ENCODE assay signal across 8 cellular contexts in the genomic region with DNA sequence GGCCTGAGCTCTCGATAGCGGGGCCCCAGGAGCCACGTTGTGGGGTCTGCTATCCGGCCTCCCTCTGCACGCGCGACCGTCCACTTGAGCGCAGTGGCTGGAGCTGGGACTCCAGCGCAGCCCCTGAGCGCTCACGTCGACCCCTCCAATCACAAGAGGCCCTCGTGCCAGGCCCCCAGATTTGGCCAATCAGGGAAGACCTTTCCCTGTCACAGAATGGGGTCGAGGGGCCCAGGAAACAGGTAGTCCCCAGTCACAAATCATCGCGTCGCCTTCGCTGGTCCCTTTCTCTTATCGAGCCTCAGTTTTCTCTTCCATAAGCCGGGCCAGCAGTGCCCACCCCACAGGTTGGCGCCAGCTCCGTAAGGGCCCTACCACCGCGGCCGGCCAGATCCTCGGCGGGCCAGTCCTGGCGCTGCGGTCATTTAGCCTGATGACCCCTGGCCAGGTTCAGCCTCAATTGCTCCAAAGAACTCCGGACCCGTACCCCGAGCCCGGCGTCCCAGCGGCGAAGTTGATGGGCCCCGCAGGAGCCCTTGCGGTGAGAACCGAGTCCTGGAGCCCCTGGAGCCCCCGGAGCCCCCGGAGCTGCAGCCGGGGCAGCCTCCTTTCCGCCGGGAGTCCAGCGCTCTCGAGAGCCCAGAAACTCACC. TPM values are rescaled to one million over a fixed set of nuclear protein-coding genes. Genes with fewer than 3 reads are reported as not detected.
DNase-seq lines count a peak whose midpoint lies in the region; ATAC-seq and TF ChIP-seq lines count a peak whose summit lies in the region.

No MANE protein-coding gene starts in this region.

- peaks cover 15% of the 10 kb centered on the region for H3K4me1 ChIP-seq in A673 (ENCODE audit: insufficient read depth, low read length, poor library complexity, severe bottlenecking)
- H3K4me1 ChIP-seq in SK-N-SH (ENCODE audit: control insufficient read depth in 1 of 2, insufficient read depth in 2 of 2, low read depth in 1 of 2, low read length in 1 of 2), result peaks cover 0 to 10% of the 10 kb centered on the region in 2 experiments; a peak in 1 of 4 replicates
- peaks cover 10% of the 10 kb centered on the region for H3K4me1 ChIP-seq in neuron (ENCODE audit: insufficient read depth, low read length)

- H3K27ac ChIP-seq in A673 (ENCODE audit: low read depth, low read length, poor library complexity, severe bottlenecking), result peak overlapping the region; percentile 74
- no peak overlapping the region for H3K27ac ChIP-seq in SK-N-SH (ENCODE audit: low read depth in 2 of 2, low read length in 1 of 2)

- H3K79me2 ChIP-seq in SK-N-SH (ENCODE audit: insufficient read depth), result no peaks in the 10 kb centered on the region

- H3K36me3 ChIP-seq in A673 (ENCODE audit: insufficient read depth, low read length, poor library complexity, severe bottlenecking), result no peaks in the 10 kb centered on the region
- H3K36me3 ChIP-seq in SK-N-SH (replicated peaks in 1 of 2; ENCODE audit: control insufficient read depth in 1 of 2, insufficient read depth in 2 of 2, low read length in 1 of 2), result no peaks in the 10 kb centered on the region
- H3K36me3 ChIP-seq in neuron (ENCODE audit: insufficient read depth, low read length), result no peaks in the 10 kb centered on the region

- no peaks in the 10 kb centered on the region for H3K9me2 ChIP-seq in SK-N-SH

- H2AFZ ChIP-seq in SK-N-SH (ENCODE audit: low read depth) (0 out of 2 replicates have a peak overlapping the region, but pooled peaks have one; percentile 56), neuron (ENCODE audit: low read depth, low read length) (peak overlapping the region; percentile 56)

- whole genome bisulfite sequencing in SK-N-SH (ENCODE audit: low lambda C conversion rate), result 12% methylated on average over 3 of the region's 47 CpGs

- CTCF ChIA-PET in A673 (lab: Charles Lee), result interaction anchor here (0.7 kb wide), 1 partner anchor 1395 kb away, joined by 3 read pairs; no protein-coding TSS in a partner anchor
- CTCF ChIA-PET in SK-N-SH (lab: Yijun Ruan, JAX), result interaction anchor here (0.8 to 1.7 kb wide), 7 partner anchors 14 to 296 kb away, joined by 3 to 4 read pairs (median 4); partner anchors contain the start of gene ZXDC

- BruUV-seq in A673 (replicated peaks; lab: Mats Ljungman, UMichigan), result no TSS peak

- no peak overlapping the region for H3K9ac ChIP-seq in SK-N-SH

- H4K20me1 ChIP-seq in SK-N-SH (ENCODE audit: insufficient read depth), result no peaks in the 10 kb centered on the region

- no peaks in the 10 kb centered on the region for H3F3A ChIP-seq in SK-N-SH (replicated peaks; ENCODE audit: insufficient read depth)

- peak overlapping the region; percentile 73; the same call in 1 of the 2 replicates for H3K4me2 ChIP-seq in SK-N-SH

- H3K9me3 ChIP-seq in A673 (ENCODE audit: low read depth, low read length, poor library complexity, severe bottlenecking) (no peaks in the 10 kb centered on the region), SK-N-SH (no peaks in the 10 kb centered on the region), neuron (ENCODE audit: low read length) (peaks cover 2% of the 10 kb centered on the region)

- TF ChIP-seq EP300 in SK-N-SH (IDR thresholded peaks at IDR 0.05; ENCODE audit: borderline replicate concordance in 1 of 2, low read depth in 1 of 2, low read length in 1 of 2), result no peak

- H3K4me3 ChIP-seq in A673 (ENCODE audit: low read depth, low read length, poor library complexity, severe bottlenecking), result peak overlapping the region; percentile 73
- peak overlapping the region in 1 of 2 experiments; percentile 45; a peak in 2 of 4 replicates for H3K4me3 ChIP-seq in SK-N-SH (ENCODE audit: low read depth in 2 of 2, low read length in 1 of 2)
- peak overlapping the region; percentile 31 for H3K4me3 ChIP-seq in neuron (ENCODE audit: low read length)

- peak; percentile 85 for ATAC-seq in Right ventricle myocardium superior (ENCODE audit: poor library complexity)

- DNase-seq in A673 (ENCODE audit: low spot score) (peak; percentile 86), SK-N-SH (peak; percentile 85), Right ventricle myocardium superior (peak; percentile 75), mucosa of gallbladder (ENCODE audit: low spot score) (no peak), epidermal melanocyte (ENCODE audit: insufficient read length, low spot score) (no peak)
- DNase-seq in stimulated activated CD4-positive, alpha-beta T cell treated with anti-CD3 and anti-CD28 coated beads, Interleukin-4, amount 100 ng/mL, for 24 hours, result no peak
- no peak for DNase-seq in stimulated activated CD4-positive, alpha-beta T cell treated with anti-CD3 and anti-CD28 coated beads, Interleukin-12 subunit alpha, Interleukin-12 subunit beta, amount 100 ng/mL, for 4 hours

- intact Hi-C loops in A673 (cut with micrococcal nuclease; ENCODE audit: unreplicated experiment) (no loop called here), Right ventricle myocardium superior (cut with DNase I) (no loop called here)

- TF ChIP-seq RAD21 in SK-N-SH (IDR thresholded peaks at IDR 0.05; ENCODE audit: low read length), result no peak

- H3K27me3 ChIP-seq in A673 (replicated peaks; ENCODE audit: insufficient read depth, low read depth, low read length, poor library complexity) (no peaks in the 10 kb centered on the region), SK-N-SH (ENCODE audit: insufficient read depth) (peaks cover 50% of the 10 kb centered on the region), neuron (ENCODE audit: insufficient read depth, low read length) (peaks cover 72% of the 10 kb centered on the region)

- TF ChIP-seq CTCF in A673 (conservative IDR thresholded peaks at IDR 0.05; ENCODE audit: low read depth, low read length) (no peak), SK-N-SH (IDR thresholded peaks at IDR 0.05) (no peak)

- POLR2A ChIA-PET in A673 (lab: Charles Lee; ENCODE audit: low non-redundant PET) (no interaction called here), SK-N-SH (lab: Yijun Ruan, JAX) (no interaction called here)

TF ChIP-seq in SK-N-SH, 30 proteins besides CTCF, POLR2A, EP300 and RAD21:
- TF ChIP-seq GATA2 (CRISPR knock-in tag; IDR thresholded peaks at IDR 0.05) (no peak), NFIC (IDR thresholded peaks at IDR 0.05; ENCODE audit: borderline replicate concordance) (no peak)

RNA-seq across cellular contexts. Expression of gene ALDH1L1, which starts 0.4 kb away (rescaled TPM):
- total RNA-seq in A673 (2021) (16.9 and 17.1 TPM in 2 replicates), Right ventricle myocardium superior (21.5 TPM), mucosa of gallbladder (9.0 TPM)
- 0.03 TPM in 1 of 2 replicates, not detected in the other for polyA plus RNA-seq in SK-N-SH (2012; rRNA removed)
- 0.07 and 0.14 TPM in 2 replicates for polyA plus RNA-seq in SK-N-SH (2012; cell fraction: cytosol; rRNA removed)
- polyA plus RNA-seq in SK-N-SH (2012; cell fraction: nucleus; rRNA removed), result 0.08 and 0.19 TPM in 2 replicates

Comparison
In these comparisons a context has a peak if more than half of its experiments do, and no peak if none do; other contexts are left out.
1. DNase-seq: peak in A673 (single experiment), SK-N-SH (single experiment) and Right ventricle myocardium superior (single experiment); none in stimulated activated CD4-positive, alpha-beta T cell treated with anti-CD3 and anti-CD28 coated beads, Interleukin-4, amount 100 ng/mL, for 24 hours (single experiment), mucosa of gallbladder (single experiment), epidermal melanocyte (single experiment) and stimulated activated CD4-positive, alpha-beta T cell treated with anti-CD3 and anti-CD28 coated beads, Interleukin-12 subunit alpha, Interleukin-12 subunit beta, amount 100 ng/mL, for 4 hours (single experiment).